In the genomic region with DNA sequence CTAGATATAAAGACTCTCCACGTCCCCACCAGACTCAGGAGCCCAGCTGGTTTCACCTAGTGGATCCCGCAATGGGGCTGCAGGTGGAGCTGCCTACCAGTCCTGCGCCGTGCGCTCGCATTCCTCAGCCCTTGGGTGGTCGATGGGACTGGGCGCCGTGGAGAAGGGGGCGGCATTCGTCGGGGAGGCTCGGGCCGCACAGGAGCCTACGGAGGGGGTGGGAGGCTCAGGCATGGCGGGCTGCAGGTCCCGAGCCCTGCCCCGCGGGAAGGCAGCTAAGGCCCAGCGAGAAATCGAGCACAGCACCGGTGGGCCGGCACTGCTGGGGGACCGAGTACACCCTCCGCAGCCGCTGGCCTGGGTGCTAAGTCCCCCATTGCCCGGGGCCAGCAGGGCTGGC, we compare ENCODE assay signal across 7 cellular contexts. TPM values are rescaled to one million over a fixed set of nuclear protein-coding genes. Genes with fewer than 3 reads are reported as not detected.
DNase-seq lines count a peak whose midpoint lies in the region; ATAC-seq, FAIRE-seq and TF ChIP-seq lines count a peak whose summit lies in the region.
"Not testable (repeated sequence)": the region's sequence is repeated elsewhere in the genome, so short reads cannot be mapped to it uniquely, and the experiment has no call there.

No MANE protein-coding gene starts in this region.

- not testable (repeated sequence) for DNase-seq in activated CD4-positive, alpha-beta T cell treated with anti-CD3 and anti-CD28 coated beads for 36 hours; body of pancreas; HepG2 (ENCODE audit: low spot score); thyroid gland
- DNase-seq in Right ventricle myocardium superior (peak; percentile 24), spleen (peak; percentile 47)

- H3K36me3 ChIP-seq in body of pancreas (replicated peaks in 1 of 2; ENCODE audit: insufficient read depth in 1 of 2, low read depth in 2 of 2); HepG2 (replicated peaks in 1 of 2; ENCODE audit: control insufficient read depth in 1 of 2, insufficient read depth in 2 of 2, low read length in 2 of 2); spleen; thyroid gland: not testable (repeated sequence)

- H3K9me3 Mint-ChIP-seq in activated CD4-positive, alpha-beta T cell treated with anti-CD3 and anti-CD28 coated beads for 36 hours (ENCODE audit: low read depth), result not testable (repeated sequence)

- FAIRE-seq in HepG2 (lab: Jason Lieb, UNC), result not testable (repeated sequence)

- not testable (repeated sequence) for TF ChIP-seq EP300 in HepG2 (IDR thresholded peaks at IDR 0.05; ENCODE audit: low read depth in 2 of 2, low read length in 2 of 2); HepG2 (CRISPR knock-in tag; IDR thresholded peaks at IDR 0.05; ENCODE audit: borderline replicate concordance)

- H3K9ac ChIP-seq in HepG2 (ENCODE audit: insufficient read depth, low read depth, low read length), result not testable (repeated sequence)

- not testable (repeated sequence) for H3K9me3 ChIP-seq in body of pancreas; HepG2 (ENCODE audit: low read length); spleen; thyroid gland

- H3K36me3 Mint-ChIP-seq in activated CD4-positive, alpha-beta T cell treated with anti-CD3 and anti-CD28 coated beads for 36 hours (ENCODE audit: low read depth), result not testable (repeated sequence)

- H3K4me2 ChIP-seq in HepG2 (ENCODE audit: low read depth, low read length), result not testable (repeated sequence)

- TF ChIP-seq RAD21 in HepG2 (CRISPR knock-in tag; IDR thresholded peaks at IDR 0.05), result not testable (repeated sequence)

- peak overlapping the region; percentile 57 for H3K4me3 Mint-ChIP-seq in activated CD4-positive, alpha-beta T cell treated with anti-CD3 and anti-CD28 coated beads for 36 hours

- H3K4me3 ChIP-seq in body of pancreas; HepG2 (replicated peaks in 1 of 3; ENCODE audit: insufficient read depth in 1 of 3, low read depth in 2 of 3, low read length in 3 of 3); spleen; thyroid gland (replicated peaks in 1 of 3): not testable (repeated sequence)

- not testable (repeated sequence) for TF ChIP-seq CTCF in VCaP (conservative IDR thresholded peaks at IDR 0.05); body of pancreas (IDR thresholded peaks at IDR 0.05); HepG2 (CRISPR knock-in tag; IDR thresholded peaks at IDR 0.05); spleen (IDR thresholded peaks at IDR 0.05 in 8 of 11, conservative IDR thresholded peaks at IDR 0.05 in 3 of 11); thyroid gland (IDR thresholded peaks at IDR 0.05)

- H3K27me3 ChIP-seq in body of pancreas; HepG2 (ENCODE audit: control insufficient read depth in 1 of 2, insufficient read depth in 2 of 2, low read length in 2 of 2); spleen (replicated peaks in 1 of 7); thyroid gland: not testable (repeated sequence)

- H3K4me1 Mint-ChIP-seq in activated CD4-positive, alpha-beta T cell treated with anti-CD3 and anti-CD28 coated beads for 36 hours, result not testable (repeated sequence)

- POLR2A ChIA-PET in activated CD4-positive, alpha-beta T cell treated with anti-CD3 and anti-CD28 coated beads for 36 hours (lab: Charles Lee), result not testable (repeated sequence)
- POLR2A ChIA-PET in HepG2 (lab: Yijun Ruan, JAX), result interaction anchor here (1.1 to 1.7 kb wide), 3 partner anchors 14 to 34 kb away, joined by 3 read pairs; partner anchors contain the start of gene BMF

- intact Hi-C loops in activated CD4-positive, alpha-beta T cell treated with anti-CD3 and anti-CD28 coated beads for 36 hours (cut with DNase I, micrococcal nuclease); body of pancreas (cut with DNase I); Right ventricle myocardium superior (cut with DNase I); HepG2 (cut with micrococcal nuclease; ENCODE audit: unreplicated experiment); spleen (cut with DNase I; ENCODE audit: low total_unique reads); thyroid gland (cut with DNase I): not testable (repeated sequence)

- H3K79me2 ChIP-seq in HepG2 (ENCODE audit: insufficient read depth, low read length), result not testable (repeated sequence)

- CTCF ChIA-PET in activated CD4-positive, alpha-beta T cell treated with anti-CD3 and anti-CD28 coated beads for 36 hours (lab: Charles Lee), result interaction anchor here (1.0 to 1.2 kb wide), 4 partner anchors 29 to 87 kb away, joined by 3 to 6 read pairs (median 4); no protein-coding TSS in a partner anchor
- CTCF ChIA-PET in HepG2 (lab: Yijun Ruan, JAX; ENCODE audit: low intra/inter-chr PET ratio, low total read pairs), result not testable (repeated sequence)

- ATAC-seq in activated CD4-positive, alpha-beta T cell treated with anti-CD3 and anti-CD28 coated beads for 36 hours; body of pancreas; Right ventricle myocardium superior (ENCODE audit: poor library complexity); HepG2: not testable (repeated sequence)

- H3K4me1 ChIP-seq in body of pancreas (peaks cover 32% of the 10 kb centered on the region), HepG2 (ENCODE audit: insufficient read depth, low read length) (peaks cover 49% of the 10 kb centered on the region), spleen (peaks cover 0 to 28% (median 3%) of the 10 kb centered on the region in 6 donors), thyroid gland (peaks cover 37% of the 10 kb centered on the region in 2 donors)

- H4K20me1 ChIP-seq in HepG2 (ENCODE audit: insufficient read depth, low read length), result not testable (repeated sequence)

- peak overlapping the region; percentile 30; the same call in 1 of the 2 replicates for H3K27ac ChIP-seq in VCaP
- peak overlapping the region in 3 of 4 donors; percentile 83 to 85 (median 83) for H3K27ac ChIP-seq in body of pancreas
- not testable (repeated sequence) for H3K27ac ChIP-seq in HepG2 (ENCODE audit: extremely low read length, insufficient read depth, low read length); spleen
- H3K27ac ChIP-seq in thyroid gland, result peak overlapping the region; percentile 75 to 94 (median 85)

- 85 to 95% methylated on average over 7 to 8 of the region's 27 CpGs for WGBS in body of pancreas, 2 donors
- 96% methylated on average over 21 of the region's 27 CpGs for WGBS in HepG2 (ENCODE audit: low lambda C conversion rate)
- 91 to 98% (median 97%) methylated on average over 16 to 27 of the region's 27 CpGs for WGBS in spleen, 5 donors
- 92 to 98% methylated on average over 19 to 24 of the region's 27 CpGs for WGBS in thyroid gland, 2 donors

- not testable (repeated sequence) for BruUV-seq in HepG2 (replicated peaks; lab: Mats Ljungman, UMichigan)

- H3K27me3 Mint-ChIP-seq in activated CD4-positive, alpha-beta T cell treated with anti-CD3 and anti-CD28 coated beads for 36 hours, result not testable (repeated sequence)

- not testable (repeated sequence) for H2AFZ ChIP-seq in HepG2 (ENCODE audit: low read length)

- not testable (repeated sequence) for H3K27ac Mint-ChIP-seq in activated CD4-positive, alpha-beta T cell treated with anti-CD3 and anti-CD28 coated beads for 36 hours

- in situ Hi-C loops in HepG2 (cut with HindIII; ENCODE audit: extremely low pct_ligation_motif_present, low pct_unique_long_range_greater_than_20kb), result not testable (repeated sequence)

- not testable (repeated sequence) for TF ChIP-seq POLR2A in body of pancreas (IDR thresholded peaks at IDR 0.05); HepG2 (IDR thresholded peaks at IDR 0.05; ENCODE audit: insufficient read depth in 1 of 2, low read depth in 2 of 2, low read length in 2 of 2); spleen (IDR thresholded peaks at IDR 0.05); thyroid gland (IDR thresholded peaks at IDR 0.05)

RNA-seq across cellular contexts. Expression of gene BMF, which starts 34.0 kb away (rescaled TPM):
- 1 to 10 TPM; 7.6 to 8.4 TPM for total RNA-seq in activated CD4-positive, alpha-beta T cell treated with anti-CD3 and anti-CD28 coated beads for 36 hours
- 10 to 100 TPM in 1 of 2 donors, 1 to 10 TPM in 1; 4.3 to 16.1 TPM for total RNA-seq in body of pancreas
- 3.4 TPM for total RNA-seq in Right ventricle myocardium superior
- 5.4 and 8.7 TPM in 2 replicates for total RNA-seq in HepG2 (2016; rRNA removed; fragmentation: Illumina TruSeq; extraction: Trizol)
- 0.88 and 1.0 TPM in 2 replicates for total RNA-seq in HepG2 (2016; cell fraction: cytosol; rRNA removed; fragmentation: Illumina TruSeq; extraction: Trizol; ENCODE audit: low read depth)
- total RNA-seq in HepG2 (2016; cell fraction: insoluble cytoplasmic fraction; rRNA removed; fragmentation: Illumina TruSeq; extraction: Trizol), result 5.1 and 9.6 TPM in 2 replicates
- total RNA-seq in HepG2 (2016; cell fraction: membrane; rRNA removed; fragmentation: Illumina TruSeq; extraction: Trizol), result 2.8 and 3.2 TPM in 2 replicates
- total RNA-seq in HepG2 (2016; cell fraction: nucleus; rRNA removed; fragmentation: Illumina TruSeq; extraction: Trizol), result 11.8 and 14.8 TPM in 2 replicates
- 15.9 and 32.7 TPM in 2 replicates for polyA plus RNA-seq in HepG2 (2011; rRNA removed)
- 12.2 and 20.6 TPM in 2 replicates for polyA plus RNA-seq in HepG2 (2011; cell fraction: cytosol; rRNA removed)
- polyA plus RNA-seq in HepG2 (2011; cell fraction: nucleus; rRNA removed), result 28.3 and 48.7 TPM in 2 replicates
- 14.9 and 27.8 TPM in 2 replicates for polyA plus RNA-seq in HepG2 (2012)
- polyA plus RNA-seq in HepG2 (2016; cell fraction: cytosol; fragmentation: Illumina TruSeq; extraction: Trizol; ENCODE audit: low read depth), result 0.38 and 0.44 TPM in 2 replicates
- 4.3 and 4.9 TPM in 2 replicates for polyA plus RNA-seq in HepG2 (2016; cell fraction: insoluble cytoplasmic fraction; fragmentation: Illumina TruSeq; extraction: Trizol; ENCODE audit: low read depth)
- polyA plus RNA-seq in HepG2 (2016; cell fraction: membrane; fragmentation: Illumina TruSeq; extraction: Trizol; ENCODE audit: low read depth), result 0.95 and 1.0 TPM in 2 replicates
- polyA plus RNA-seq in HepG2 (2016; cell fraction: nucleus; fragmentation: Illumina TruSeq; extraction: Trizol; ENCODE audit: insufficient read depth, low read depth), result 13.0 and 15.3 TPM in 2 replicates
- polyA minus RNA-seq in HepG2 (2011; rRNA and poly(A)+ RNA removed; ENCODE audit: low replicate concordance), result 3.0 and 44.4 TPM in 2 replicates
- polyA minus RNA-seq in HepG2 (2011; cell fraction: cytosol; rRNA and poly(A)+ RNA removed), result 11.2 and 23.6 TPM in 2 replicates
- 23.4 and 35.4 TPM in 2 replicates for polyA minus RNA-seq in HepG2 (2011; cell fraction: nucleus; rRNA and poly(A)+ RNA removed)
- 10 to 100 TPM; 16.9 to 77.9 (median 36.1) TPM for total RNA-seq in spleen
- 10 to 100 TPM; 25.5 to 33.1 (median 27.7) TPM for polyA plus RNA-seq in spleen
- 10 to 100 TPM; 31.9 to 49.3 (median 37.2) TPM for total RNA-seq in thyroid gland

RNA-seq across cellular contexts. Expression of gene SRP14, which starts 35.7 kb away (rescaled TPM):
- 100 to 1,000 TPM; 124 to 157 TPM for total RNA-seq in activated CD4-positive, alpha-beta T cell treated with anti-CD3 and anti-CD28 coated beads for 36 hours
- 100 to 1,000 TPM; 122 to 209 TPM for total RNA-seq in body of pancreas
- total RNA-seq in Right ventricle myocardium superior, result 196 TPM
- 208 and 346 TPM in 2 replicates for total RNA-seq in HepG2 (2016; rRNA removed; fragmentation: Illumina TruSeq; extraction: Trizol)
- total RNA-seq in HepG2 (2016; cell fraction: cytosol; rRNA removed; fragmentation: Illumina TruSeq; extraction: Trizol; ENCODE audit: low read depth), result 41.2 and 44.6 TPM in 2 replicates
- total RNA-seq in HepG2 (2016; cell fraction: insoluble cytoplasmic fraction; rRNA removed; fragmentation: Illumina TruSeq; extraction: Trizol), result 215 and 364 TPM in 2 replicates
- total RNA-seq in HepG2 (2016; cell fraction: membrane; rRNA removed; fragmentation: Illumina TruSeq; extraction: Trizol), result 66.6 and 67.3 TPM in 2 replicates
- 83.4 and 83.7 TPM in 2 replicates for total RNA-seq in HepG2 (2016; cell fraction: nucleus; rRNA removed; fragmentation: Illumina TruSeq; extraction: Trizol)
- polyA plus RNA-seq in HepG2 (2011; rRNA removed), result 257 and 356 TPM in 2 replicates
- polyA plus RNA-seq in HepG2 (2011; cell fraction: cytosol; rRNA removed), result 182 and 220 TPM in 2 replicates
- polyA plus RNA-seq in HepG2 (2011; cell fraction: nucleus; rRNA removed), result 51.4 and 52.1 TPM in 2 replicates
- polyA plus RNA-seq in HepG2 (2012), result 184 and 206 TPM in 2 replicates
- polyA plus RNA-seq in HepG2 (2016; cell fraction: cytosol; fragmentation: Illumina TruSeq; extraction: Trizol; ENCODE audit: low read depth), result 72.3 and 76.1 TPM in 2 replicates
- 607 and 646 TPM in 2 replicates for polyA plus RNA-seq in HepG2 (2016; cell fraction: insoluble cytoplasmic fraction; fragmentation: Illumina TruSeq; extraction: Trizol; ENCODE audit: low read depth)
- 102 TPM in 2 replicates for polyA plus RNA-seq in HepG2 (2016; cell fraction: membrane; fragmentation: Illumina TruSeq; extraction: Trizol; ENCODE audit: low read depth)
- 218 and 240 TPM in 2 replicates for polyA plus RNA-seq in HepG2 (2016; cell fraction: nucleus; fragmentation: Illumina TruSeq; extraction: Trizol; ENCODE audit: insufficient read depth, low read depth)
- 39.8 and 85.1 TPM in 2 replicates for polyA minus RNA-seq in HepG2 (2011; rRNA and poly(A)+ RNA removed; ENCODE audit: low replicate concordance)
- 43.2 and 55.2 TPM in 2 replicates for polyA minus RNA-seq in HepG2 (2011; cell fraction: cytosol; rRNA and poly(A)+ RNA removed)
- polyA minus RNA-seq in HepG2 (2011; cell fraction: nucleus; rRNA and poly(A)+ RNA removed), result 31.1 and 41.5 TPM in 2 replicates
- total RNA-seq in spleen, result 100 to 1,000 TPM; 109 to 256 (median 145) TPM
- 100 to 1,000 TPM; 295 to 356 (median 353) TPM for polyA plus RNA-seq in spleen
- total RNA-seq in thyroid gland, result 100 to 1,000 TPM; 327 to 576 (median 408) TPM
